ENCODE assay signal across 8 cellular contexts in the genomic region with DNA sequence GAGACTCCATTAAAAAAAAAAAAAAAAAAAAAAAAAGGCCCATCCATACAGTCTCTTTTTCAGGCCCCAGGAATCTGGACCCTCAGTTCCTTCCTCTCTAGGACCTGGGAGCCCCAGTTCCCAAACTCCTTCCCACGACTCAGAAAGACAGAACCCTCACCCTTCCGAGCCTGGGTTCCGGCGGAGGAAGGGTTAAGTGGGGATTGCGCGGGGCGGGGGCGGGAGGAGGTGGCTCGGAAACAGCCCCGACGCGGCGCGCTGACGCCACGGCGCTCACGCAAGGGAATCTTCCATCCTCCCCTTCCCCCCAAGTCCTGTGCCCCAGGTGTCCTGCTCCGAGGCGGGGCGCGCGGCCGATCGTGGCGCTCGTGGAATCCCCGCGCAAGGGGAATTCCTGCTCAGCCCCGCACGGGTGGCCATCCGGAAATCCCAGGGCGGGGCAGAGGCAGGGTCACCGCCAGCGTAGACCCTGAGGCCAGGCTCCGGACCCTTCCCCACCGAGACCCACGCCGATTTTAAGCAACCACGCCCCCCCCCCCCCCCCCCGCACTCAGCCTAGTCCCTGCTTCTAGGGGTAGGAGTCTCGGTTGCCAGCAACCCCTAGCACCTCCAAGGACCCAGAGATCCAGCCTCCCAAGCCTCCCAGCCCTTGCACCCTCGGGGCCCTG. TPM values are rescaled to one million over a fixed set of nuclear protein-coding genes. Genes with fewer than 3 reads are reported as not detected.
DNase-seq lines count a peak whose midpoint lies in the region; ATAC-seq and TF ChIP-seq lines count a peak whose summit lies in the region.

No MANE protein-coding gene starts in this region.

- H3K36me3 ChIP-seq in neural progenitor cell, result no peaks in the 10 kb centered on the region
- H3K36me3 ChIP-seq in stomach smooth muscle (ENCODE audit: control insufficient read depth in 2 of 2, insufficient read depth in 2 of 2, low read length in 2 of 2), result peaks cover 2 to 5% of the 10 kb centered on the region in 2 donors

- DNase-seq in D341Med (ENCODE audit: low spot score) (peak; percentile 96), LoVo (ENCODE audit: low spot score) (peak; percentile 82), SK-MEL-5 (ENCODE audit: low read depth, low spot score) (peak; percentile 76), foreskin melanocyte (peak; percentile 60), neural progenitor cell (ENCODE audit: low spot score) (peak; percentile 67)
- DNase-seq in activated naive CD4-positive, alpha-beta T cell treated with Interleukin-2 at 50 U/mL for 16 hours, result peak; percentile 90

- H3K27me3 ChIP-seq in neural progenitor cell (peaks cover 33% of the 10 kb centered on the region), stomach smooth muscle (ENCODE audit: control insufficient read depth in 1 of 2, insufficient read depth in 2 of 2, low read length in 2 of 2) (no peaks in the 10 kb centered on the region)

- H3K36me3 Mint-ChIP-seq in neural progenitor cell, result peaks cover 5% of the 10 kb centered on the region

- ATAC-seq in GM21576 (IDR thresholded peaks at IDR 0.05; ENCODE audit: unreplicated experiment), result peak; percentile 33

- no peak overlapping the region for H3K27ac Mint-ChIP-seq in neural progenitor cell

- H3K4me2 ChIP-seq in neural progenitor cell, result peak overlapping the region; percentile 92

- H3K27me3 Mint-ChIP-seq in neural progenitor cell (ENCODE audit: insufficient read depth, low read depth), result peaks cover 16% of the 10 kb centered on the region

- TF ChIP-seq CTCF in neural progenitor cell (IDR thresholded peaks at IDR 0.05), result no peak

- H3K9ac ChIP-seq in neural progenitor cell, result no peak overlapping the region
- peak overlapping the region; percentile 69 to 72 for H3K9ac ChIP-seq in stomach smooth muscle (ENCODE audit: low read length in 2 of 2)

- no peaks in the 10 kb centered on the region for H4K20me1 ChIP-seq in neural progenitor cell (ENCODE audit: low read depth)

- H3K4me3 ChIP-seq in neural progenitor cell, result peak overlapping the region; percentile 99
- peak overlapping the region; percentile 73 to 85 for H3K4me3 ChIP-seq in stomach smooth muscle (ENCODE audit: low read length in 2 of 2)

- H3K9me3 ChIP-seq in neural progenitor cell (ENCODE audit: low read depth) (no peaks in the 10 kb centered on the region), stomach smooth muscle (ENCODE audit: control insufficient read depth in 2 of 2, low read length in 2 of 2) (no peaks in the 10 kb centered on the region)

- H3K9me3 Mint-ChIP-seq in neural progenitor cell, result no peaks in the 10 kb centered on the region

- H3F3A ChIP-seq in neural progenitor cell (ENCODE audit: low read depth), result peaks cover 13% of the 10 kb centered on the region

- H3K27ac ChIP-seq in neural progenitor cell (no peak overlapping the region), stomach smooth muscle (ENCODE audit: low read length) (peak overlapping the region; percentile 55)

- in situ Hi-C loops in SK-MEL-5 (cut with HindIII; ENCODE audit: low pct_unique_long_range_greater_than_20kb, low sequenced_read_pairs), result no loop called here

- H3K4me1 Mint-ChIP-seq in neural progenitor cell, result peaks cover 24% of the 10 kb centered on the region

- peaks cover 4% of the 10 kb centered on the region for H3K79me2 ChIP-seq in neural progenitor cell (ENCODE audit: low read depth)

- no peak overlapping the region for H2AFZ ChIP-seq in neural progenitor cell (replicated peaks)

- H3K4me3 Mint-ChIP-seq in neural progenitor cell, result peak overlapping the region; percentile 96

- H3K4me1 ChIP-seq in neural progenitor cell (no peaks in the 10 kb centered on the region), stomach smooth muscle (ENCODE audit: control insufficient read depth, insufficient read depth, low read length) (peaks cover 30% of the 10 kb centered on the region)

RNA-seq across cellular contexts. Expression of a gene that starts 0.7 kb away (rescaled TPM):
- total RNA-seq in SK-MEL-5 (2014; rRNA removed; shearing (Covaris generic)), result 1.1 and 1.9 TPM in 2 replicates
- 1.6 and 1.9 TPM in 2 replicates for polyA plus RNA-seq in SK-MEL-5 (2015; cell fraction: cytosol; rRNA removed)
- 17.7 and 27.1 TPM in 2 replicates for polyA plus RNA-seq in SK-MEL-5 (2015; cell fraction: nucleus; rRNA removed)
- 1.3 and 4.7 TPM in 2 replicates for total RNA-seq in neural progenitor cell (ENCODE audit: low replicate concordance)

RNA-seq across cellular contexts. Expression of a gene that starts 2.6 kb away (rescaled TPM):
- not detected in 2 replicates for total RNA-seq in SK-MEL-5 (2014; rRNA removed; shearing (Covaris generic))
- polyA plus RNA-seq in SK-MEL-5 (2015; cell fraction: cytosol; rRNA removed), result not detected in 2 replicates
- polyA plus RNA-seq in SK-MEL-5 (2015; cell fraction: nucleus; rRNA removed), result not detected in 2 replicates
- total RNA-seq in neural progenitor cell (ENCODE audit: low replicate concordance), result not detected in 2 replicates

RNA-seq across cellular contexts. Expression of a gene that starts 8.4 kb away (rescaled TPM):
- total RNA-seq in SK-MEL-5 (2014; rRNA removed; shearing (Covaris generic)), result not detected in 2 replicates
- not detected in 2 replicates for polyA plus RNA-seq in SK-MEL-5 (2015; cell fraction: cytosol; rRNA removed)
- not detected in 2 replicates for polyA plus RNA-seq in SK-MEL-5 (2015; cell fraction: nucleus; rRNA removed)
- total RNA-seq in neural progenitor cell (ENCODE audit: low replicate concordance), result not detected in 2 replicates

RNA-seq across cellular contexts. Expression of a gene that starts 31.3 kb away (rescaled TPM):
- total RNA-seq in SK-MEL-5 (2014; rRNA removed; shearing (Covaris generic)), result 9.2 and 13.5 TPM in 2 replicates
- polyA plus RNA-seq in SK-MEL-5 (2015; cell fraction: cytosol; rRNA removed), result 35.6 and 55.6 TPM in 2 replicates
- polyA plus RNA-seq in SK-MEL-5 (2015; cell fraction: nucleus; rRNA removed), result 12.0 and 12.6 TPM in 2 replicates
- 89.5 and 191 TPM in 2 replicates for total RNA-seq in neural progenitor cell (ENCODE audit: low replicate concordance)

RNA-seq across cellular contexts. Expression of a gene that starts 36.5 kb away (rescaled TPM):
- total RNA-seq in SK-MEL-5 (2014; rRNA removed; shearing (Covaris generic)), result 1.8 and 3.3 TPM in 2 replicates
- polyA plus RNA-seq in SK-MEL-5 (2015; cell fraction: cytosol; rRNA removed), result 25.6 and 27.5 TPM in 2 replicates
- 1.1 and 8.3 TPM in 2 replicates for polyA plus RNA-seq in SK-MEL-5 (2015; cell fraction: nucleus; rRNA removed)
- 2.3 and 9.5 TPM in 2 replicates for total RNA-seq in neural progenitor cell (ENCODE audit: low replicate concordance)
